ENCODE assay signal across 8 cellular contexts in the genomic region with DNA sequence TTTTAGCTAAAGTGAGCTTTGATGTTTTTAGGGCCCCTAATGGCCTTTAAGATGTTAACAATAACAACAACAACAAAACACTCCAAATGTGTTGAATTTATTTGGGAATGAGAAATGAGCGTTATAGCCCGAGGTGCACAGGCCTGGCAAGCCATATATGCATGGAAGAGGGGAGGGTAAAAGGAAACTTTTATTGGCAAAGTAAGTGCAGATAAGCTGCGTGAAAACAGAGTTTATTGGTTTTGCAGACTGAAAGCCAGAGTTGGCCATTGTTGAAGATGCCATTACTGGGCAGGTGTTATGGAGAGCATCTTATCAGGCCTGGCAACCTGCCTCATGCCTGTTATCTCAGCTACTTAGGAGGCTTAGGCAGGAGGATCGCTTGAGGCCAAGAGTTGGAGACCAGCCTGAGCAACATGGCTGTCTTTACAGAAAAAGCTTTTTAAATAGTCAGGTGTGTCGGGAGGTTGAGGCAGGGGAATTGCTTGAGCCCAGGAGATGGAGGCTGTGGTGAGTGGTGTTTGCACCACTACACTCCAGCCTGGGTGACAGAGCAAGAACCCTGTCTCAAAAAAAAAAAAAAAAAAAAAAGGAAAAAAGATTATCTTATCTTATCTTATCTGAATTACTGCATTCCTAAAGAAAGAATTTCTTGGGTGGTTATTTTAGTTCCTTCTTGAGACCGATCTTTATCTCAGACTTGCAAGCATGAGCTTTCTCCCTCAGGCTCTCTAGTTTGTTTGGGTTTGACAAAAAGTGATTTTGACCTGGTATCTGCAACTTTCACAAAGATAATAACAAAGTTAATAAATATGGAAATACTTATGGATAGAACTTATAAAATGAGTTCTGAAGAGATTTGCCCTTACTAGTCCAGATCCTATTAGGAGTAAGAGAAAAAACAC. TPM values are rescaled to one million over a fixed set of nuclear protein-coding genes. Genes with fewer than 3 reads are reported as not detected.
DNase-seq lines count a peak whose midpoint lies in the region; TF ChIP-seq lines count a peak whose summit lies in the region.

No MANE protein-coding gene starts in this region.

- H3K4me3 Mint-ChIP-seq in Caco-2 (ENCODE audit: unreplicated experiment), result peak overlapping the region; percentile 86
- H3K4me3 Mint-ChIP-seq in nephron, result peak overlapping the region; percentile 78 to 86 (median 86)

- POLR2A ChIA-PET in Caco-2 (lab: Charles Lee), result interaction anchor here (0.6 kb wide), 2 partner anchors 10 to 93 kb away, joined by 8 to 9 read pairs; no protein-coding TSS in a partner anchor

- BruUV-seq in Caco-2 (replicated peaks; lab: Mats Ljungman, UMichigan), result TSS peak; percentile 44

- H3K4me1 ChIP-seq in Caco-2, result peaks cover 22% of the 10 kb centered on the region

- no peaks in the 10 kb centered on the region for H3K9me3 Mint-ChIP-seq in Caco-2 (ENCODE audit: unreplicated experiment)
- no peaks in the 10 kb centered on the region for H3K9me3 Mint-ChIP-seq in nephron

- H3K27me3 ChIP-seq in Caco-2 (replicated peaks; ENCODE audit: control insufficient read depth, insufficient read depth, low read length), result no peaks in the 10 kb centered on the region
- H3K27me3 ChIP-seq in MG63, result no peaks in the 10 kb centered on the region

- H3K4me3 ChIP-seq in Caco-2 (ENCODE audit: low read depth, low read length), result peak overlapping the region; percentile 46
- peak overlapping the region; percentile 96 for H3K4me3 ChIP-seq in coronary artery
- no peak overlapping the region; the same call in 1 of the 2 replicates for H3K4me3 ChIP-seq in MG63

- H3K36me3 ChIP-seq in Caco-2 (ENCODE audit: control insufficient read depth, insufficient read depth, low read length), result no peaks in the 10 kb centered on the region
- no peaks in the 10 kb centered on the region for H3K36me3 ChIP-seq in MG63

- intact Hi-C loops in Caco-2 (cut with micrococcal nuclease; ENCODE audit: unreplicated experiment), result loop anchor here (5.0 kb wide), 1 partner anchor 42 kb away; no protein-coding TSS in a partner anchor

- H3K9me3 ChIP-seq in Caco-2 (no peaks in the 10 kb centered on the region), MG63 (no peaks in the 10 kb centered on the region)

- H3K36me3 Mint-ChIP-seq in Caco-2 (ENCODE audit: insufficient read depth, unreplicated experiment), result peaks cover 21% of the 10 kb centered on the region
- no peaks in the 10 kb centered on the region for H3K36me3 Mint-ChIP-seq in nephron (ENCODE audit: low read depth)

- TF ChIP-seq CTCF in Caco-2 (IDR thresholded peaks at IDR 0.05; ENCODE audit: insufficient read depth in 1 of 2, low read depth in 1 of 2, low read length in 1 of 2, severe bottlenecking in 1 of 2, unreplicated experiment in 1 of 2) (no peak), coronary artery (IDR thresholded peaks at IDR 0.05) (no peak), nephron (IDR thresholded peaks at IDR 0.05; ENCODE audit: unreplicated experiment in 3 of 3) (no peak)

- DNase-seq in Caco-2 (peak; percentile 55 to 80), M059J (ENCODE audit: low read depth) (peak; percentile 45), coronary artery (ENCODE audit: low spot score) (no peak), NCI-H2107 (lab: John Stamatoyannopoulos, UW) (no peak), MG63 (no peak), NOMO-1 treated with dmso at 0.1 percent for 144 hours (lab: John Stamatoyannopoulos, UW; ENCODE audit: unreplicated experiment) (no peak)
- no peak for DNase-seq in stimulated activated naive CD4-positive, alpha-beta T cell treated with Interleukin-2 at 50 U/mL for 16 hours (lab: John Stamatoyannopoulos, UW)

- H3K4me1 Mint-ChIP-seq in Caco-2 (ENCODE audit: low read depth, unreplicated experiment) (peaks cover 11% of the 10 kb centered on the region), nephron (peaks cover 33% of the 10 kb centered on the region)

- H3K27ac ChIP-seq in coronary artery, result peak overlapping the region; percentile 80 to 98

- H3K27ac Mint-ChIP-seq in Caco-2 (ENCODE audit: unreplicated experiment) (peak overlapping the region; percentile 87), nephron (peak overlapping the region; percentile 91 to 97 (median 96))

- CTCF ChIA-PET in Caco-2 (lab: Charles Lee), result interaction anchor here (0.6 to 0.7 kb wide), 2 partner anchors 416 to 432 kb away, joined by 7 to 12 read pairs; no protein-coding TSS in a partner anchor

- no peaks in the 10 kb centered on the region for H3K27me3 Mint-ChIP-seq in Caco-2 (ENCODE audit: insufficient read depth, unreplicated experiment)
- peaks cover 6% of the 10 kb centered on the region for H3K27me3 Mint-ChIP-seq in nephron (ENCODE audit: low read depth)

RNA-seq across cellular contexts. Expression of gene PATJ, which starts 1.7 kb away (rescaled TPM):
- 31.6 and 34.5 TPM in 2 replicates for total RNA-seq in Caco-2 (2022)
- total RNA-seq in M059J (2014; rRNA removed; shearing (Covaris generic)), result 5.4 and 18.0 TPM in 2 replicates
- total RNA-seq in MG63 (2014; rRNA removed; shearing (Covaris generic); ENCODE audit: low replicate concordance), result 2.6 and 3.0 TPM in 2 replicates

RNA-seq across cellular contexts. Expression of gene TM2D1, which starts 19.0 kb away (rescaled TPM):
- 16.3 and 17.3 TPM in 2 replicates for total RNA-seq in Caco-2 (2022)
- total RNA-seq in M059J (2014; rRNA removed; shearing (Covaris generic)), result 57.3 and 69.8 TPM in 2 replicates
- total RNA-seq in MG63 (2014; rRNA removed; shearing (Covaris generic); ENCODE audit: low replicate concordance), result 16.5 and 37.7 TPM in 2 replicates

Comparison
In these comparisons a context has a peak if more than half of its experiments do, and no peak if none do; other contexts are left out.
1. DNase-seq: peak in Caco-2 (2 of 2) and M059J (single experiment); none in coronary artery (single experiment), NCI-H2107 (single experiment), MG63 (single experiment), stimulated activated naive CD4-positive, alpha-beta T cell treated with Interleukin-2 at 50 U/mL for 16 hours (single experiment) and NOMO-1 treated with dmso at 0.1 percent for 144 hours (single experiment).